8 cellular contexts compared by ENCODE assay signal in genomic region chr17:43170766-43171681, GRCh38. TPM values are rescaled to one million over a fixed set of nuclear protein-coding genes. Genes with fewer than 3 reads are reported as not detected.
DNase-seq lines count a peak whose midpoint lies in the region; TF ChIP-seq lines count a peak whose summit lies in the region.

Gene NBR1 (plus strand): TSS chr17:43171214. CDS start chr17:43175800, 4,586 bp downstream.

- H3K4me2 ChIP-seq in MM.1S (ENCODE audit: low read depth, low read length): peak within 1 kb of the TSS; percentile 81

- H3K4me3 Mint-ChIP-seq in neural crest cell: no peak within 1 kb of the TSS

- no peaks in the 10 kb centered on the region for H4K20me1 ChIP-seq in MM.1S (ENCODE audit: insufficient read depth, low read length)

- H3K9me3 ChIP-seq in MM.1S (replicated peaks; ENCODE audit: insufficient read depth, low read length): no peaks in the 10 kb centered on the region
- no peaks in the 10 kb centered on the region for H3K9me3 ChIP-seq in stomach smooth muscle (ENCODE audit: control insufficient read depth in 2 of 2, low read length in 2 of 2)

- H3K27me3 ChIP-seq in MM.1S (replicated peaks; ENCODE audit: insufficient read depth, low read length) (no peaks in the 10 kb centered on the region), stomach smooth muscle (ENCODE audit: control insufficient read depth in 1 of 2, insufficient read depth in 2 of 2, low read length in 2 of 2) (no peaks in the 10 kb centered on the region)

- peaks cover 63% of the 10 kb centered on the region for H3K79me2 ChIP-seq in MM.1S (ENCODE audit: low read length)

- H3K4me1 ChIP-seq in MM.1S (ENCODE audit: low read length) (peaks cover 15% of the 10 kb centered on the region), stomach smooth muscle (ENCODE audit: control insufficient read depth, insufficient read depth, low read length) (peaks cover 30% of the 10 kb centered on the region)

- H3K36me3 Mint-ChIP-seq in neural crest cell (ENCODE audit: low read depth): no peaks in the 10 kb centered on the region

- peak within 1 kb of the TSS; percentile 89 for H3K9ac ChIP-seq in MM.1S (ENCODE audit: low read length)
- H3K9ac ChIP-seq in stomach smooth muscle (ENCODE audit: low read length in 2 of 2): peak within 1 kb of the TSS; percentile 96 to 100

- H2AFZ ChIP-seq in MM.1S (ENCODE audit: low read length): peak within 1 kb of the TSS; percentile 70

- TF ChIP-seq CTCF in MM.1S (IDR thresholded peaks at IDR 0.05; ENCODE audit: low read length) (no peak; the same call in 1 of the 2 replicates), foreskin fibroblast (IDR thresholded peaks at IDR 0.05; ENCODE audit: low read depth, low read length) (no peak), neural crest cell (conservative IDR thresholded peaks at IDR 0.05) (peak; percentile 27)

- H3K9me2 ChIP-seq in MM.1S (replicated peaks; ENCODE audit: insufficient read depth, low read length): no peaks in the 10 kb centered on the region

- H3K27me3 Mint-ChIP-seq in neural crest cell (ENCODE audit: low read depth): no peaks in the 10 kb centered on the region

- H3K4me1 Mint-ChIP-seq in neural crest cell: peaks cover 10% of the 10 kb centered on the region

- DNase-seq in GF-D8 (lab: John Stamatoyannopoulos, UW): peak; percentile 99
- DNase-seq in HCEC 1CT: peak; percentile 96
- peak; percentile 96 for DNase-seq in MM.1S
- peak; percentile 95 for DNase-seq in SHP77 treated with DMSO at 0.1 percent for 48 hours (lab: John Stamatoyannopoulos, UW)
- DNase-seq in activated effector memory CD4-positive, alpha-beta T cell treated with anti-CD3 and anti-CD28 coated beads, Interleukin-2, amount 50 U/mL, for 16 hours: peak; percentile 98
- DNase-seq in foreskin fibroblast: peak; percentile 95 to 98
- DNase-seq in neural crest cell (ENCODE audit: low read depth, low spot score): peak; percentile 96

- no peak within 1 kb of the TSS for H3K27ac Mint-ChIP-seq in neural crest cell (ENCODE audit: unreplicated experiment)

- no peaks in the 10 kb centered on the region for H3K9me3 Mint-ChIP-seq in neural crest cell

- H3K36me3 ChIP-seq in MM.1S (replicated peaks; ENCODE audit: insufficient read depth, low read length) (no peaks in the 10 kb centered on the region), stomach smooth muscle (ENCODE audit: control insufficient read depth in 2 of 2, insufficient read depth in 2 of 2, low read length in 2 of 2) (peaks cover 0 to 3% of the 10 kb centered on the region in 2 donors)

- H3K27ac ChIP-seq in MM.1S (ENCODE audit: low read length) (peak within 1 kb of the TSS; percentile 95), stomach smooth muscle (ENCODE audit: low read length) (peak within 1 kb of the TSS; percentile 99)

- peak within 1 kb of the TSS; percentile 83 for H3K4me3 ChIP-seq in MM.1S (ENCODE audit: low read length)
- peak within 1 kb of the TSS; percentile 77 to 86 for H3K4me3 ChIP-seq in foreskin fibroblast (ENCODE audit: low read depth in 1 of 2, low read length in 2 of 2)
- peak within 1 kb of the TSS; percentile 95 to 96 for H3K4me3 ChIP-seq in stomach smooth muscle (ENCODE audit: low read length in 2 of 2)

- H3F3A ChIP-seq in MM.1S (ENCODE audit: insufficient read depth, low read length): peaks cover 19% of the 10 kb centered on the region; the same call in 1 of the 2 replicates

RNA-seq across cellular contexts. Expression of gene NBR1, which starts in this region (rescaled TPM):
- 33.2 and 33.7 TPM in 2 replicates for total RNA-seq in neural crest cell

Comparison
In these comparisons a context has a peak if more than half of its experiments do, and no peak if none do; other contexts are left out.
1. Peak in every context shown above with its lines: DNase-seq, H3K4me3 ChIP-seq and H3K27ac ChIP-seq.